In the genomic region with DNA sequence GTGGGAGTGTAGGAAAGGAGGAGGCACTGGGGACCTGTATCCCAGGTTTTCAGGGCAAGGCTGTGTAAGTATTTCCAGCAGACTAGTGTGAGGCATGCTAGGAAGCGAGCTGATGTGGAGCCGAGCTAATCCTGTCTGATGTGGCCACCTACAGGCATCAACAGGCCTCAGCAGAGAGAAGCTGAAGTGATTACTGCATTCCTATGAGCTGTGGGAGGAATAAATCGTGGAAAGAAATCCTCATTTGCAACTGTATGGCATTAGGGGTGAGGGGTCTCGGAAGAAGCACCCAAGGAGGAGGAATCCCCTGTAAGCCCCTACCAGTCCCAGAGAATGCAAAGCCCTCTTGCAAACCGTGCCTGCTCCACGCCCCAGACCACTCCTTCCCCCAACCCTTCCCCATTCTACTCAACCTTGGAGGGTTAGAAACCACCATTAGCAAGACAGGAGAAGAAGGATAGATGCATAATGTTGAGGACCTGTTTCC, we compare ENCODE assay signal across 1 cellular context.
TF ChIP-seq lines count a peak whose summit lies in the region.

No MANE protein-coding gene starts in this region.

TF ChIP-seq in H1, 55 proteins besides CTCF, POLR2A, EP300 and RAD21:
- no peak for TF ChIP-seq TCF12 (IDR thresholded peaks at IDR 0.05; ENCODE audit: low read depth, low read length)
- TF ChIP-seq FOSL1 (IDR thresholded peaks at IDR 0.05; ENCODE audit: insufficient read depth, low read depth, low read length): no peak
- no peak for TF ChIP-seq CTBP2 (IDR thresholded peaks at IDR 0.05; ENCODE audit: borderline replicate concordance, insufficient read depth, insufficient read length, low read length)
- no peak for TF ChIP-seq SIRT6 (IDR thresholded peaks at IDR 0.05; ENCODE audit: low read length)
- TF ChIP-seq CHD2 (IDR thresholded peaks at IDR 0.05; ENCODE audit: low read length): no peak
- peak; percentile 33; the same call in 1 of the 2 replicates for TF ChIP-seq TBP (IDR thresholded peaks at IDR 0.05; ENCODE audit: low read depth, low read length)
- no peak for TF ChIP-seq BRCA1 (IDR thresholded peaks at IDR 0.05; ENCODE audit: low read depth, low read length)
- TF ChIP-seq EGR1 (IDR thresholded peaks at IDR 0.05; ENCODE audit: borderline replicate concordance, low read depth, low read length): 0 out of 2 replicates have a peak, but pooled peaks have one; percentile 6
- no peak for TF ChIP-seq NANOG (IDR thresholded peaks at IDR 0.05; ENCODE audit: insufficient read depth, low read depth, low read length, poor library complexity, severe bottlenecking)
- TF ChIP-seq SP4 (IDR thresholded peaks at IDR 0.05; ENCODE audit: low read length): no peak
- no peak for TF ChIP-seq RBBP5 (IDR thresholded peaks at IDR 0.05; ENCODE audit: borderline replicate concordance, low read depth, low read length)
- peak; percentile 69 for TF ChIP-seq TEAD4 (IDR thresholded peaks at IDR 0.05; ENCODE audit: low read depth, low read length)
- TF ChIP-seq HDAC2 (IDR thresholded peaks at IDR 0.05; ENCODE audit: borderline replicate concordance in 1 of 2, low read depth in 2 of 2, low read length in 2 of 2): peak in 1 of 2 experiments; percentile 42; a peak in 1 of 4 replicates
- TF ChIP-seq CHD1 (IDR thresholded peaks at IDR 0.05; ENCODE audit: low read depth, low read length): no peak
- TF ChIP-seq BCL11A (IDR thresholded peaks at IDR 0.05; ENCODE audit: low read depth in 2 of 2, low read length in 2 of 2): no peak
- no peak for TF ChIP-seq NRF1 (IDR thresholded peaks at IDR 0.05; ENCODE audit: low read depth, low read length)
- TF ChIP-seq CEBPB (IDR thresholded peaks at IDR 0.05; ENCODE audit: low read depth, low read length): no peak
- TF ChIP-seq TAF1 (IDR thresholded peaks at IDR 0.05; ENCODE audit: low read depth, low read length): no peak
- peak; percentile 22; the same call in 1 of the 2 replicates for TF ChIP-seq SP1 (IDR thresholded peaks at IDR 0.05; ENCODE audit: low read depth, low read length)
- no peak for TF ChIP-seq ZNF274 (IDR thresholded peaks at IDR 0.05; ENCODE audit: borderline replicate concordance, extremely low read depth, low read length)
- no peak for TF ChIP-seq SIN3A (conservative IDR thresholded peaks at IDR 0.05 in 1 of 2, IDR thresholded peaks at IDR 0.05 in 1 of 2; ENCODE audit: low read depth in 1 of 2, low read length in 2 of 2)
- TF ChIP-seq EZH2 (IDR thresholded peaks at IDR 0.05; ENCODE audit: low read depth, low read length, severe bottlenecking): no peak
- TF ChIP-seq CREB1 (IDR thresholded peaks at IDR 0.05): 0 out of 2 replicates have a peak, but pooled peaks have one; percentile 15
- no peak for TF ChIP-seq BACH1 (IDR thresholded peaks at IDR 0.05; ENCODE audit: low read length)
- TF ChIP-seq PHF8 (conservative IDR thresholded peaks at IDR 0.05; ENCODE audit: low read depth, low read length): no peak
- TF ChIP-seq KDM4A (IDR thresholded peaks at IDR 0.05; ENCODE audit: low read depth, low read length, severe bottlenecking): no peak
- TF ChIP-seq GTF2F1 (IDR thresholded peaks at IDR 0.05; ENCODE audit: borderline replicate concordance, low read depth, low read length): no peak
